ENCODE assay signal across 20 cellular contexts in the genomic region with DNA sequence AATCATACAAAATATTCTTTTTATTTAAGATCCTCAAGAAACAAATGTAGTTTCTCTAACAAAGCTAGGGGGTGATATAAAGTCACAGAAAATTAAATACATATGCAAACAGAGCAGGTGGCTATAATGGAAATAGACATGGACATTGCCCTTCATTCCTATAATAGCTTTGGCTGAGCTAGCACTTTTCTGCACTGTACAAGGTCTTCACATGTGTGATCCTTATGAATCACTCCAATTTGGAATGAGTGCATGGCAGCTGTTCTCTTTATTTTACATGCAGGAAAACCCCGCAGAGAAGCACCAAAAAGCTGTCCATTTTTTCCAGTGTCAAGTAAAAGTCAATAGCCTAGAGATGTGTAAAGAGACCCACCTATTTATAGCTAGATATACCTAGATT.
"Had no signal": no experiment of that assay in that cellular context is flagged by ENCODE, and none has a peak within 500 bp of the region (broad histone marks: within the 10 kb centered on the region; RNA-seq: fewer than 3 reads in every experiment).

No MANE protein-coding gene starts in this region.

- ATAC-seq: heart left ventricle, left cardiac atrium, lower lobe of right lung, sciatic nerve, upper lobe of right lung had no signal

- H3K4me3 ChIP-seq: ascending aorta, breast epithelium, heart left ventricle, lower lobe of right lung, psoas muscle, stomach, thoracic aorta, upper lobe of right lung had no signal

- H3K4me1 Mint-ChIP-seq: activated naive CD4-positive, alpha-beta T cell treated with anti-CD3 and anti-CD28 coated beads, Interleukin-2, amount 10 ng/mL, durations not matched to agents 7 days and 5 days had no signal

- H3K27ac ChIP-seq: ascending aorta, breast epithelium, epithelial cell of prostate, heart left ventricle, lower lobe of right lung, psoas muscle, stomach, thoracic aorta, upper lobe of right lung, VCaP had no signal

- H3K9me3 ChIP-seq: ascending aorta, breast epithelium, heart left ventricle, lower lobe of right lung, psoas muscle, stomach, thoracic aorta, upper lobe of right lung had no signal

- H3K27ac Mint-ChIP-seq: activated naive CD4-positive, alpha-beta T cell treated with anti-CD3 and anti-CD28 coated beads, Interleukin-2, amount 10 ng/mL, durations not matched to agents 7 days and 5 days; activated T-cell treated with anti-CD3 and anti-CD28 coated beads, Interleukin-2, amount 50 U/mL, for 24 hours had no signal

- H3K4me1 ChIP-seq: breast epithelium, lower lobe of right lung, upper lobe of right lung had no signal

- DNase-seq: activated CD4-positive, alpha-beta T cell treated with anti-CD3 and anti-CD28 coated beads for 1 hour; activated CD4-positive, alpha-beta T cell treated with anti-CD3 and anti-CD28 coated beads, Interleukin-2, amount 50 U/mL, for 4 hours; activated naive CD4-positive, alpha-beta T cell treated with anti-CD3 and anti-CD28 coated beads, Interleukin-2, amount 10 ng/mL, durations not matched to agents 7 days and 5 days; activated T-cell treated with anti-CD3 and anti-CD28 coated beads, Interleukin-2, amount 50 U/mL, for 24 hours; dermis blood vessel endothelial cell; foreskin melanocyte; heart left ventricle; left cardiac atrium; lower lobe of right lung; psoas muscle; stimulated activated CD4-positive, alpha-beta T cell treated with anti-CD3 and anti-CD28 coated beads, Interleukin-1b, Interleukin-23, amount 100 ng/mL, for 48 hours; stomach; upper lobe of right lung had no signal

- H3K36me3 Mint-ChIP-seq: activated naive CD4-positive, alpha-beta T cell treated with anti-CD3 and anti-CD28 coated beads, Interleukin-2, amount 10 ng/mL, durations not matched to agents 7 days and 5 days had no signal

- H3K9me3 Mint-ChIP-seq: neural crest cell had no signal

- H3K27me3 Mint-ChIP-seq: activated naive CD4-positive, alpha-beta T cell treated with anti-CD3 and anti-CD28 coated beads, Interleukin-2, amount 10 ng/mL, durations not matched to agents 7 days and 5 days; activated T-cell treated with anti-CD3 and anti-CD28 coated beads, Interleukin-2, amount 50 U/mL, for 24 hours had no signal

- H3K36me3 ChIP-seq: ascending aorta, breast epithelium, heart left ventricle, lower lobe of right lung, stomach, thoracic aorta, upper lobe of right lung had no signal

- H3K27me3 ChIP-seq: ascending aorta, breast epithelium, heart left ventricle, stomach, upper lobe of right lung had no signal

- H3K4me3 Mint-ChIP-seq: activated naive CD4-positive, alpha-beta T cell treated with anti-CD3 and anti-CD28 coated beads, Interleukin-2, amount 10 ng/mL, durations not matched to agents 7 days and 5 days; activated T-cell treated with anti-CD3 and anti-CD28 coated beads, Interleukin-2, amount 50 U/mL, for 24 hours; neural crest cell had no signal
